In the genomic region with DNA sequence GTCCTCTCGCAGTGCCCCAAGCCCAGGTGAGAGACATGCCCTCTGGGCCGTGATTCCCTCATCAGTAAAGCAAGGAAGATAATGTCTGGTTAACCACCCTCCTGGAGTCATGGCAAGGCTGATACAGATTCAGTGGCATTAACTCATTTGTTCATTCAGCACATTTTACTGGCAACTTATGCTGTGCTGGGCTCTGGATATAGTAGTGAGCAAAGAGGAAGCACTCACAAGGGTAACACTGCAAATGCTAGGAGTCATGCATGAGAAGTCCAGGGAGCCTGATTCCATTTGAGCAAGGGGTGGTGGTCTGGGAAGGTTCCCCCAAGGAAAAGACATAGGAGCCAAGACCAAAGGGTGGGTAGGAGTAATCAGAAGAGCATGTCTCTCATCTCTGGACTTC, we compare ENCODE assay signal across 1 cellular context.
TF ChIP-seq lines count a peak whose summit lies in the region.

No MANE protein-coding gene starts in this region.

TF ChIP-seq in A549, 52 proteins besides CTCF, POLR2A, EP300 and RAD21 (continued from another document):
- TF ChIP-seq, protein P1, sequence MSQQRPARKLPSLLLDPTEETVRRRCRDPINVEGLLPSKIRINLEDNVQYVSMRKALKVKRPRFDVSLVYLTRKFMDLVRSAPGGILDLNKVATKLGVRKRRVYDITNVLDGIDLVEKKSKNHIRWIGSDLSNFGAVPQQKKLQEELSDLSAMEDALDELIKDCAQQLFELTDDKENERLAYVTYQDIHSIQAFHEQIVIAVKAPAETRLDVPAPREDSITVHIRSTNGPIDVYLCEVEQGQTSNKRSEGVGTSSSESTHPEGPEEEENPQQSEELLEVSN (IDR thresholded peaks at IDR 0.05; ENCODE audit: borderline replicate concordance, low read depth) = no peak
- TF ChIP-seq GATA3 (IDR thresholded peaks at IDR 0.05; ENCODE audit: borderline replicate concordance) (no peak), KDM5A (IDR thresholded peaks at IDR 0.05) (no peak), HOXA7 (CRISPR knock-in tag; IDR thresholded peaks at IDR 0.05) (no peak), CHD4 (IDR thresholded peaks at IDR 0.05; ENCODE audit: borderline replicate concordance) (no peak), EHMT2 (IDR thresholded peaks at IDR 0.05; ENCODE audit: low read depth) (no peak), RARB (CRISPR knock-in tag; IDR thresholded peaks at IDR 0.05) (no peak), CEBPB (IDR thresholded peaks at IDR 0.05) (no peak), BHLHE40 (IDR thresholded peaks at IDR 0.05; ENCODE audit: low read depth, low read length) (no peak), MAFK (IDR thresholded peaks at IDR 0.05; ENCODE audit: partially characterized antibody) (peak; percentile 67), HOXB5 (CRISPR knock-in tag; IDR thresholded peaks at IDR 0.05) (no peak), PHF8 (IDR thresholded peaks at IDR 0.05; ENCODE audit: borderline replicate concordance, low read depth) (no peak), NR3C1 (IDR thresholded peaks at IDR 0.05) (no peak), NPAS2 (CRISPR knock-in tag; IDR thresholded peaks at IDR 0.05; ENCODE audit: borderline replicate concordance) (no peak), POLR2AphosphoS2 (conservative IDR thresholded peaks at IDR 0.05; ENCODE audit: low read length) (no peak)
- TF ChIP-seq, protein P2, sequence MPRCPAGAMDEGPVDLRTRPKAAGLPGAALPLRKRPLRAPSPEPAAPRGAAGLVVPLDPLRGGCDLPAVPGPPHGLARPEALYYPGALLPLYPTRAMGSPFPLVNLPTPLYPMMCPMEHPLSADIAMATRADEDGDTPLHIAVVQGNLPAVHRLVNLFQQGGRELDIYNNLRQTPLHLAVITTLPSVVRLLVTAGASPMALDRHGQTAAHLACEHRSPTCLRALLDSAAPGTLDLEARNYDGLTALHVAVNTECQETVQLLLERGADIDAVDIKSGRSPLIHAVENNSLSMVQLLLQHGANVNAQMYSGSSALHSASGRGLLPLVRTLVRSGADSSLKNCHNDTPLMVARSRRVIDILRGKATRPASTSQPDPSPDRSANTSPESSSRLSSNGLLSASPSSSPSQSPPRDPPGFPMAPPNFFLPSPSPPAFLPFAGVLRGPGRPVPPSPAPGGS (IDR thresholded peaks at IDR 0.05) = no peak
- TF ChIP-seq, protein P3, sequence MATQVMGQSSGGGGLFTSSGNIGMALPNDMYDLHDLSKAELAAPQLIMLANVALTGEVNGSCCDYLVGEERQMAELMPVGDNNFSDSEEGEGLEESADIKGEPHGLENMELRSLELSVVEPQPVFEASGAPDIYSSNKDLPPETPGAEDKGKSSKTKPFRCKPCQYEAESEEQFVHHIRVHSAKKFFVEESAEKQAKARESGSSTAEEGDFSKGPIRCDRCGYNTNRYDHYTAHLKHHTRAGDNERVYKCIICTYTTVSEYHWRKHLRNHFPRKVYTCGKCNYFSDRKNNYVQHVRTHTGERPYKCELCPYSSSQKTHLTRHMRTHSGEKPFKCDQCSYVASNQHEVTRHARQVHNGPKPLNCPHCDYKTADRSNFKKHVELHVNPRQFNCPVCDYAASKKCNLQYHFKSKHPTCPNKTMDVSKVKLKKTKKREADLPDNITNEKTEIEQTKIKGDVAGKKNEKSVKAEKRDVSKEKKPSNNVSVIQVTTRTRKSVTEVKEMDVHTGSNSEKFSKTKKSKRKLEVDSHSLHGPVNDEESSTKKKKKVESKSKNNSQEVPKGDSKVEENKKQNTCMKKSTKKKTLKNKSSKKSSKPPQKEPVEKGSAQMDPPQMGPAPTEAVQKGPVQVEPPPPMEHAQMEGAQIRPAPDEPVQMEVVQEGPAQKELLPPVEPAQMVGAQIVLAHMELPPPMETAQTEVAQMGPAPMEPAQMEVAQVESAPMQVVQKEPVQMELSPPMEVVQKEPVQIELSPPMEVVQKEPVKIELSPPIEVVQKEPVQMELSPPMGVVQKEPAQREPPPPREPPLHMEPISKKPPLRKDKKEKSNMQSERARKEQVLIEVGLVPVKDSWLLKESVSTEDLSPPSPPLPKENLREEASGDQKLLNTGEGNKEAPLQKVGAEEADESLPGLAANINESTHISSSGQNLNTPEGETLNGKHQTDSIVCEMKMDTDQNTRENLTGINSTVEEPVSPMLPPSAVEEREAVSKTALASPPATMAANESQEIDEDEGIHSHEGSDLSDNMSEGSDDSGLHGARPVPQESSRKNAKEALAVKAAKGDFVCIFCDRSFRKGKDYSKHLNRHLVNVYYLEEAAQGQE (IDR thresholded peaks at IDR 0.05) = no peak
- TF ChIP-seq, protein P4, sequence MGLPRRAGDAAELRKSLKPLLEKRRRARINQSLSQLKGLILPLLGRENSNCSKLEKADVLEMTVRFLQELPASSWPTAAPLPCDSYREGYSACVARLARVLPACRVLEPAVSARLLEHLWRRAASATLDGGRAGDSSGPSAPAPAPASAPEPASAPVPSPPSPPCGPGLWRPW (IDR thresholded peaks at IDR 0.05) = no peak
- TF ChIP-seq, protein P5, sequence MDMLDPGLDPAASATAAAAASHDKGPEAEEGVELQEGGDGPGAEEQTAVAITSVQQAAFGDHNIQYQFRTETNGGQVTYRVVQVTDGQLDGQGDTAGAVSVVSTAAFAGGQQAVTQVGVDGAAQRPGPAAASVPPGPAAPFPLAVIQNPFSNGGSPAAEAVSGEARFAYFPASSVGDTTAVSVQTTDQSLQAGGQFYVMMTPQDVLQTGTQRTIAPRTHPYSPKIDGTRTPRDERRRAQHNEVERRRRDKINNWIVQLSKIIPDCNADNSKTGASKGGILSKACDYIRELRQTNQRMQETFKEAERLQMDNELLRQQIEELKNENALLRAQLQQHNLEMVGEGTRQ (IDR thresholded peaks at IDR 0.05) = no peak
- TF ChIP-seq, protein P6, sequence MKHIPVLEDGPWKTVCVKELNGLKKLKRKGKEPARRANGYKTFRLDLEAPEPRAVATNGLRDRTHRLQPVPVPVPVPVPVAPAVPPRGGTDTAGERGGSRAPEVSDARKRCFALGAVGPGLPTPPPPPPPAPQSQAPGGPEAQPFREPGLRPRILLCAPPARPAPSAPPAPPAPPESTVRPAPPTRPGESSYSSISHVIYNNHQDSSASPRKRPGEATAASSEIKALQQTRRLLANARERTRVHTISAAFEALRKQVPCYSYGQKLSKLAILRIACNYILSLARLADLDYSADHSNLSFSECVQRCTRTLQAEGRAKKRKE (CRISPR knock-in tag; IDR thresholded peaks at IDR 0.05; ENCODE audit: low read depth) = 0 out of 2 replicates have a peak, but pooled peaks have one; percentile 49
- TF ChIP-seq, protein P7, sequence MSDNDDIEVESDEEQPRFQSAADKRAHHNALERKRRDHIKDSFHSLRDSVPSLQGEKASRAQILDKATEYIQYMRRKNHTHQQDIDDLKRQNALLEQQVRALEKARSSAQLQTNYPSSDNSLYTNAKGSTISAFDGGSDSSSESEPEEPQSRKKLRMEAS (IDR thresholded peaks at IDR 0.05) = no peak
TF ChIP-seq in A549: peak in this region for 3.
